In the genomic region with DNA sequence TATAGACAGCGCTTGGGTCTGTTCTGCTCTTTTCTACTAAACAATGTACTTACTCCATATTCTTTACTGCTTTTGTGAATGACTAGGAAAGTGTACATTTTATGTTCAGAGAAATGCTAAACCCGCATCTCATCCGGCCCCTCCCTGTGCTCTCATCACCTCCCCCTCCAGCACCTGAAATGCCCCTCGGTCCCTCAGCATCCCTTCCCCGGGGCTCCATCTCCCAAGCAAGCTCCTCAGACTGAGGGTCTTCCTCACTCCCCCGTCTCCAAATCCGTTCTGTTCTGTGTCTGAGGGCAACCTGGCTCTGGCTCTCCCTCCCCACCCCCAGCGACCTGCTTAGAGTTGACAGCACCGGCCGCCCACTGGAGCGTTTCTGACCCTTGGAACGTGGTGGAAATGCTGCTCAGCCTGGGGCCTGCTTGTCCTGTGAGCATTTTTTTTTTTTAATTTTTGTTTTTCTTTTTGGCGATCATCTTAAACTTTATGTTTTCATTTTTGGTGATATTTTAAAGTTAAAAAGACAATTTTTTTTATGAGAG, we compare ENCODE assay signal across 8 cellular contexts. TPM values are rescaled to one million over a fixed set of nuclear protein-coding genes. Genes with fewer than 3 reads are reported as not detected.
DNase-seq lines count a peak whose midpoint lies in the region; ATAC-seq and TF ChIP-seq lines count a peak whose summit lies in the region.

No MANE protein-coding gene starts in this region.

- no peak for DNase-seq in activated CD4-positive, alpha-beta T cell treated with anti-CD3 and anti-CD28 coated beads, Interleukin-2, amount 10 ng/mL, durations not matched to agents 7 days and 5 days
- DNase-seq in activated CD4-positive, alpha-beta T cell treated with anti-CD3 and anti-CD28 coated beads, Interleukin-2, amount 50 U/mL, for 4 hours = no peak
- DNase-seq in activated naive CD8-positive, alpha-beta T cell treated with anti-CD3 and anti-CD28 coated beads for 36 hours = no peak
- peak; percentile 80 for DNase-seq in left lobe of liver (ENCODE audit: low spot score)
- DNase-seq in suprapubic skin (ENCODE audit: low spot score in 2 of 2) = no peak
- DNase-seq in NCI-H82 treated with DMSO at 0.1 percent for 48 hours (lab: John Stamatoyannopoulos, UW; ENCODE audit: unreplicated experiment) = no peak
- DNase-seq in NCI-H1417 treated with DMSO at 0.1 percent for 48 hours (lab: John Stamatoyannopoulos, UW) = no peak

- TF ChIP-seq EP300 in suprapubic skin (IDR thresholded peaks at IDR 0.05) = no peak

- H3K9me3 Mint-ChIP-seq in activated CD4-positive, alpha-beta T cell treated with anti-CD3 and anti-CD28 coated beads, Interleukin-2, amount 10 ng/mL, durations not matched to agents 7 days and 5 days = no peaks in the 10 kb centered on the region
- no peaks in the 10 kb centered on the region for H3K9me3 Mint-ChIP-seq in activated naive CD8-positive, alpha-beta T cell treated with anti-CD3 and anti-CD28 coated beads for 36 hours

- no peaks in the 10 kb centered on the region for H3K27me3 Mint-ChIP-seq in activated CD4-positive, alpha-beta T cell treated with anti-CD3 and anti-CD28 coated beads, Interleukin-2, amount 10 ng/mL, durations not matched to agents 7 days and 5 days
- no peaks in the 10 kb centered on the region for H3K27me3 Mint-ChIP-seq in activated naive CD8-positive, alpha-beta T cell treated with anti-CD3 and anti-CD28 coated beads for 36 hours

- no peaks in the 10 kb centered on the region for H3K27me3 ChIP-seq in suprapubic skin

- CTCF ChIA-PET in activated CD4-positive, alpha-beta T cell treated with anti-CD3 and anti-CD28 coated beads, Interleukin-2, amount 10 ng/mL, durations not matched to agents 7 days and 5 days (lab: Charles Lee) = interaction anchor here (1.3 kb wide), 2 partner anchors 10 to 12 kb away, joined by 4 to 6 read pairs; no protein-coding TSS in a partner anchor

- peak overlapping the region; percentile 86 for H3K4me3 ChIP-seq in suprapubic skin

- peaks cover 21% of the 10 kb centered on the region for H3K36me3 Mint-ChIP-seq in activated CD4-positive, alpha-beta T cell treated with anti-CD3 and anti-CD28 coated beads, Interleukin-2, amount 10 ng/mL, durations not matched to agents 7 days and 5 days (ENCODE audit: low read depth)
- peaks cover 14% of the 10 kb centered on the region for H3K36me3 Mint-ChIP-seq in activated naive CD8-positive, alpha-beta T cell treated with anti-CD3 and anti-CD28 coated beads for 36 hours

- peaks cover 32% of the 10 kb centered on the region for H3K36me3 ChIP-seq in suprapubic skin

- 71% methylated on average over 13 of the region's 13 CpGs for WGBS in suprapubic skin

- peak overlapping the region; percentile 67 for H3K27ac Mint-ChIP-seq in activated CD4-positive, alpha-beta T cell treated with anti-CD3 and anti-CD28 coated beads, Interleukin-2, amount 10 ng/mL, durations not matched to agents 7 days and 5 days
- H3K27ac Mint-ChIP-seq in activated naive CD8-positive, alpha-beta T cell treated with anti-CD3 and anti-CD28 coated beads for 36 hours = peak overlapping the region; percentile 76

- no peak for TF ChIP-seq POLR2A in suprapubic skin (IDR thresholded peaks at IDR 0.05)

- POLR2A ChIA-PET in activated CD4-positive, alpha-beta T cell treated with anti-CD3 and anti-CD28 coated beads, Interleukin-2, amount 10 ng/mL, durations not matched to agents 7 days and 5 days (lab: Charles Lee) = interaction anchor here (1.0 kb wide), 1 partner anchor 323 kb away, joined by 3 read pairs; a partner anchor contains a TSS

- H3K27ac ChIP-seq in suprapubic skin = no peak overlapping the region

- ATAC-seq in left lobe of liver (peak; percentile 21), GM21717 (IDR thresholded peaks at IDR 0.05; ENCODE audit: unreplicated experiment) (no peak)

- H3K4me1 Mint-ChIP-seq in activated CD4-positive, alpha-beta T cell treated with anti-CD3 and anti-CD28 coated beads, Interleukin-2, amount 10 ng/mL, durations not matched to agents 7 days and 5 days = peaks cover 28% of the 10 kb centered on the region
- H3K4me1 Mint-ChIP-seq in activated naive CD8-positive, alpha-beta T cell treated with anti-CD3 and anti-CD28 coated beads for 36 hours = peaks cover 29% of the 10 kb centered on the region

- peaks cover 39% of the 10 kb centered on the region for H3K4me1 ChIP-seq in suprapubic skin

- H3K4me3 Mint-ChIP-seq in activated CD4-positive, alpha-beta T cell treated with anti-CD3 and anti-CD28 coated beads, Interleukin-2, amount 10 ng/mL, durations not matched to agents 7 days and 5 days = peak overlapping the region; percentile 77
- peak overlapping the region; percentile 86 for H3K4me3 Mint-ChIP-seq in activated naive CD8-positive, alpha-beta T cell treated with anti-CD3 and anti-CD28 coated beads for 36 hours

- TF ChIP-seq CTCF in suprapubic skin (IDR thresholded peaks at IDR 0.05) = no peak

- no peaks in the 10 kb centered on the region for H3K9me3 ChIP-seq in suprapubic skin

RNA-seq across cellular contexts. Expression of a gene that starts 1.4 kb away (rescaled TPM):
- 10 to 100 TPM; 17.4 to 25.5 TPM for total RNA-seq in activated CD4-positive, alpha-beta T cell treated with anti-CD3 and anti-CD28 coated beads, Interleukin-2, amount 10 ng/mL, durations not matched to agents 7 days and 5 days
- 10 to 100 TPM; 20.0 to 20.9 TPM for total RNA-seq in activated naive CD8-positive, alpha-beta T cell treated with anti-CD3 and anti-CD28 coated beads for 36 hours
- 85.2 TPM for total RNA-seq in left lobe of liver
- total RNA-seq in suprapubic skin = 10 to 100 TPM; 27.4 to 66.1 (median 36.1) TPM

RNA-seq across cellular contexts. Expression of a gene that starts 16.5 kb away (rescaled TPM):
- 100 to 1,000 TPM; 112 to 138 TPM for total RNA-seq in activated CD4-positive, alpha-beta T cell treated with anti-CD3 and anti-CD28 coated beads, Interleukin-2, amount 10 ng/mL, durations not matched to agents 7 days and 5 days
- 10 to 100 TPM; 77.8 to 79.4 TPM for total RNA-seq in activated naive CD8-positive, alpha-beta T cell treated with anti-CD3 and anti-CD28 coated beads for 36 hours
- total RNA-seq in left lobe of liver (25.9 TPM), suprapubic skin (10 to 100 TPM; 35.7 to 78.2 (median 39.1) TPM)

RNA-seq across cellular contexts. Expression of a gene that starts 31.7 kb away (rescaled TPM):
- total RNA-seq in activated CD4-positive, alpha-beta T cell treated with anti-CD3 and anti-CD28 coated beads, Interleukin-2, amount 10 ng/mL, durations not matched to agents 7 days and 5 days = under 1 TPM; 0.10 TPM
- 1 to 10 TPM in 1 of 2 experiments, under 1 TPM in 1; 0.66 to 1.0 TPM for total RNA-seq in activated naive CD8-positive, alpha-beta T cell treated with anti-CD3 and anti-CD28 coated beads for 36 hours
- total RNA-seq in left lobe of liver = 10.6 TPM
- total RNA-seq in suprapubic skin = 1 to 10 TPM; 1.2 to 2.8 (median 2.2) TPM

RNA-seq across cellular contexts. Expression of a gene that starts 42.6 kb away (rescaled TPM):
- total RNA-seq in activated CD4-positive, alpha-beta T cell treated with anti-CD3 and anti-CD28 coated beads, Interleukin-2, amount 10 ng/mL, durations not matched to agents 7 days and 5 days = 10 to 100 TPM; 62.9 to 71.4 TPM
- total RNA-seq in activated naive CD8-positive, alpha-beta T cell treated with anti-CD3 and anti-CD28 coated beads for 36 hours = 10 to 100 TPM; 38.7 to 41.7 TPM
- total RNA-seq in left lobe of liver (21.3 TPM), suprapubic skin (100 to 1,000 TPM in 1 of 4 donors, 10 to 100 TPM in 3; 43.0 to 113 (median 69.7) TPM)

RNA-seq across cellular contexts. Expression of a gene that starts 48.9 kb away (rescaled TPM):
- total RNA-seq in activated CD4-positive, alpha-beta T cell treated with anti-CD3 and anti-CD28 coated beads, Interleukin-2, amount 10 ng/mL, durations not matched to agents 7 days and 5 days = 10 to 100 TPM; 68.3 to 93.6 TPM
- total RNA-seq in activated naive CD8-positive, alpha-beta T cell treated with anti-CD3 and anti-CD28 coated beads for 36 hours = 10 to 100 TPM; 37.3 to 42.3 TPM
- total RNA-seq in left lobe of liver = 33.3 TPM
- total RNA-seq in suprapubic skin = 10 to 100 TPM; 43.1 to 93.7 (median 56.2) TPM
